In the genomic region with DNA sequence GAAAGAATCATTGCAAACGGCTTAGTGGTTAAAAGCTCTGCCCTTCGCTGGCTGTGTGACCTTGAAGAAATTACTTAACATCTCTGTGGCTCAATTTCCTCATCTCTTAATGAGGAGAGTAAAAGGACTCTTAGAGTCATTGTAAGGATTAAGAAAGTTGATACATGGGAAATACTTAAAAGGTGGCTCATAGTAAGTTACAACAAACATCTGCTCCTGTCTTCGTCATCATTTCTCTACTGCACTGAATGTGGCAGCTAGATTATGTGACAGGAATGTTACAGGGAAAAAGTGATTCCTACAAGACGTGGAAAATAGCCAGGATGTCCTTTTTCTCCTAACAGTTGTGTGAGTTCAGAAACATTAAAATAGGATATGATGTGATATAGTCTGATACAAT, we compare ENCODE assay signal across 17 cellular contexts.
DNase-seq lines count a peak whose midpoint lies in the region; ATAC-seq and TF ChIP-seq lines count a peak whose summit lies in the region.
"Had no signal": no experiment of that assay in that cellular context is flagged by ENCODE, and none has a peak within 500 bp of the region (broad histone marks: within the 10 kb centered on the region; RNA-seq: fewer than 3 reads in every experiment).

No MANE protein-coding gene starts in this region.

- DNase-seq in Daoy (ENCODE audit: low read depth) (peak; percentile 42), M059J (ENCODE audit: low read depth) (peak; percentile 71), chondrocyte (ENCODE audit: low spot score) (no peak), osteoblast (ENCODE audit: insufficient read length, low spot score, missing footprints) (no peak), foreskin melanocyte (no peak), NCI-H1694 (lab: John Stamatoyannopoulos, UW) (no peak), ascending aorta (ENCODE audit: low spot score in 2 of 2) (no peak)
- DNase-seq: activated B cell treated with CpG ODN at 0.5 μM for 24 hours, heart right ventricle, natural killer cell, NCI-H1930, NCI-H510A treated with DMSO at 0.1 percent for 48 hours had no signal

- H3K9me3 ChIP-seq in osteoblast (ENCODE audit: low read depth, low read length) (no peaks in the 10 kb centered on the region), ascending aorta (no peaks in the 10 kb centered on the region)
- H3K9me3 ChIP-seq: BLaER1, heart right ventricle, prostate gland had no signal

- H3K27me3 ChIP-seq in osteoblast (ENCODE audit: insufficient read depth, low read length) = peaks cover 64% of the 10 kb centered on the region
- no peaks in the 10 kb centered on the region for H3K27me3 ChIP-seq in ascending aorta
- H3K27me3 ChIP-seq: BLaER1 had no signal

- ATAC-seq in GM18873 (IDR thresholded peaks at IDR 0.05; ENCODE audit: low FRiP score, unreplicated experiment) = no peak
- ATAC-seq: heart right ventricle, natural killer cell, Right ventricle myocardium inferior had no signal

- H3K4me2 ChIP-seq in osteoblast (ENCODE audit: insufficient read depth, low read length) = peak overlapping the region; percentile 36
- H3K4me2 ChIP-seq: BLaER1 had no signal

- H3K4me1 ChIP-seq in osteoblast (ENCODE audit: insufficient read depth, low read length) (no peaks in the 10 kb centered on the region), ascending aorta (no peaks in the 10 kb centered on the region)
- H3K4me1 ChIP-seq: BLaER1, heart right ventricle, prostate gland had no signal

- no peaks in the 10 kb centered on the region for H3K9me3 Mint-ChIP-seq in chondrocyte (ENCODE audit: low read depth)
- H3K9me3 Mint-ChIP-seq: activated B cell treated with CpG ODN at 0.5 μM for 24 hours; activated T-helper 1 cell treated with anti-CD3 and anti-CD28 coated beads, Interleukin-12 subunit alpha, Interleukin-12 subunit beta, Interleukin-2, Interleukin-4 antibody, amounts not matched to agents 30 ng/mL and 10 ng/mL and 1 ng/mL, durations not matched to agents 14 hours and 24 hours and 36 hours; natural killer cell had no signal

- no peaks in the 10 kb centered on the region for H3K79me2 ChIP-seq in osteoblast (ENCODE audit: insufficient read depth, low read length)

- H3K27me3 Mint-ChIP-seq in chondrocyte (ENCODE audit: low read depth) = no peaks in the 10 kb centered on the region

- no peak for TF ChIP-seq CTCF in chondrocyte (IDR thresholded peaks at IDR 0.05)
- no peak for TF ChIP-seq CTCF in osteoblast (IDR thresholded peaks at IDR 0.05; ENCODE audit: extremely low read depth, low read depth, low read length)
- TF ChIP-seq CTCF in ascending aorta (IDR thresholded peaks at IDR 0.05) = no peak

- H2AFZ ChIP-seq in osteoblast (ENCODE audit: low read length) = no peak overlapping the region

- H3K36me3 ChIP-seq in osteoblast (ENCODE audit: insufficient read depth, low read length) (no peaks in the 10 kb centered on the region), ascending aorta (no peaks in the 10 kb centered on the region)
- H3K36me3 ChIP-seq: BLaER1, heart right ventricle, prostate gland had no signal

- no peaks in the 10 kb centered on the region for H4K20me1 ChIP-seq in osteoblast (ENCODE audit: insufficient read depth, low read length)
- H4K20me1 ChIP-seq: BLaER1 had no signal

- no peak overlapping the region for H3K27ac ChIP-seq in osteoblast (ENCODE audit: low read depth, low read length)
- no peak overlapping the region for H3K27ac ChIP-seq in ascending aorta
- H3K27ac ChIP-seq: BLaER1, heart right ventricle, prostate gland had no signal

- H3K27ac Mint-ChIP-seq in chondrocyte (ENCODE audit: unreplicated experiment) = peak overlapping the region; percentile 33
- H3K27ac Mint-ChIP-seq: activated B cell treated with CpG ODN at 0.5 μM for 24 hours; activated T-helper 1 cell treated with anti-CD3 and anti-CD28 coated beads, Interleukin-12 subunit alpha, Interleukin-12 subunit beta, Interleukin-2, Interleukin-4 antibody, amounts not matched to agents 30 ng/mL and 10 ng/mL and 1 ng/mL, durations not matched to agents 14 hours and 24 hours and 36 hours; natural killer cell had no signal

- H3K4me1 Mint-ChIP-seq in chondrocyte (ENCODE audit: low read depth) = peaks cover 18% of the 10 kb centered on the region
- H3K4me1 Mint-ChIP-seq: activated B cell treated with CpG ODN at 0.5 μM for 24 hours, natural killer cell had no signal

- peaks cover 3% of the 10 kb centered on the region for H3K36me3 Mint-ChIP-seq in chondrocyte (ENCODE audit: low read depth)
- H3K36me3 Mint-ChIP-seq: natural killer cell had no signal

- intact Hi-C loops in ascending aorta (cut with DNase I) = no loop called here

- H3K4me3 Mint-ChIP-seq in chondrocyte (ENCODE audit: unreplicated experiment) = no peak overlapping the region
- H3K4me3 Mint-ChIP-seq: activated B cell treated with CpG ODN at 0.5 μM for 24 hours; activated T-helper 1 cell treated with anti-CD3 and anti-CD28 coated beads, Interleukin-12 subunit alpha, Interleukin-12 subunit beta, Interleukin-2, Interleukin-4 antibody, amounts not matched to agents 30 ng/mL and 10 ng/mL and 1 ng/mL, durations not matched to agents 14 hours and 24 hours and 36 hours; natural killer cell had no signal

- H3K4me3 ChIP-seq in osteoblast (ENCODE audit: insufficient read depth, low read length) = no peak overlapping the region
- no peak overlapping the region for H3K4me3 ChIP-seq in ascending aorta
- H3K4me3 ChIP-seq: BLaER1, heart right ventricle, prostate gland had no signal

Comparison
In these comparisons a context has a peak if more than half of its experiments do, and no peak if none do; other contexts are left out.
1. DNase-seq: peak in Daoy (single experiment) and M059J (single experiment); none in chondrocyte (single experiment), osteoblast (single experiment), foreskin melanocyte (single experiment), NCI-H1694 (single experiment) and ascending aorta (0 of 2).